ENCODE assay signal across 10 cellular contexts in genomic region chr12:55746147-55746912, GRCh38. TPM values are rescaled to one million over a fixed set of nuclear protein-coding genes. Genes with fewer than 3 reads are reported as not detected.
A peak's percentile ranks its signal among the peaks of the same experiment; 100 is the strongest.
DNase-seq lines count a peak whose midpoint lies in the region; ATAC-seq, FAIRE-seq and TF ChIP-seq lines count a peak whose summit lies in the region.
"Had no signal": no experiment of that assay in that cellular context is flagged by ENCODE, and none has a peak within 500 bp of the region (broad histone marks: within the 10 kb centered on the region; RNA-seq: fewer than 3 reads in every experiment).

No MANE protein-coding gene starts in this region.

- H3K79me2 ChIP-seq in SK-N-SH (ENCODE audit: insufficient read depth) (no peaks in the 10 kb centered on the region), GM12878 (ENCODE audit: control insufficient read depth, insufficient read depth, low read length) (peaks cover 2% of the 10 kb centered on the region)

- no peak for TF ChIP-seq CTCF in SK-N-SH (IDR thresholded peaks at IDR 0.05)
- no peak for TF ChIP-seq CTCF in GM12878 (IDR thresholded peaks at IDR 0.05 in 2 of 3, conservative IDR thresholded peaks at IDR 0.05 in 1 of 3; ENCODE audit: control insufficient read depth in 2 of 3, extremely low read depth in 1 of 3, insufficient read depth in 1 of 3, low read depth in 3 of 3, low read length in 3 of 3)
- no peak for TF ChIP-seq CTCF in progenitor cell of endocrine pancreas (IDR thresholded peaks at IDR 0.05; ENCODE audit: unreplicated experiment)

- BruUV-seq in GM12878 (replicated peaks; lab: Mats Ljungman, UMichigan), result no TSS peak

- in situ Hi-C loops in GM12878 (cut with MboI), result no loop called here

- DNase-seq in SK-N-SH, result no peak
- no peak for DNase-seq in GM12878 (ENCODE audit: low read depth, low spot score)
- no peak for DNase-seq in progenitor cell of endocrine pancreas (ENCODE audit: low spot score, unreplicated experiment)
- no peak for DNase-seq in DMS 273 (lab: John Stamatoyannopoulos, UW; ENCODE audit: unreplicated experiment)
- DNase-seq: ACHN; kidney; NCI-H1417 treated with DMSO at 0.1 percent for 48 hours; stimulated activated CD4-positive, alpha-beta T cell treated with anti-CD3 and anti-CD28 coated beads, Interleukin-4, amount 100 ng/mL, for 1 hour had no signal

- H3K27me3 Mint-ChIP-seq in progenitor cell of endocrine pancreas, result peaks cover 4% of the 10 kb centered on the region

- H3K9ac ChIP-seq in SK-N-SH, result no peak overlapping the region
- no peak overlapping the region for H3K9ac ChIP-seq in GM12878 (ENCODE audit: control insufficient read depth, insufficient read depth, low read length)

- peaks cover 13% of the 10 kb centered on the region for H3F3A ChIP-seq in SK-N-SH (replicated peaks; ENCODE audit: insufficient read depth)

- peaks cover 16% of the 10 kb centered on the region for H3K36me3 Mint-ChIP-seq in progenitor cell of endocrine pancreas (ENCODE audit: insufficient read depth)

- H3K4me2 ChIP-seq in SK-N-SH, result peak overlapping the region; percentile 0; the same call in 1 of the 2 replicates
- peak overlapping the region; percentile 32; the same call in 1 of the 2 replicates for H3K4me2 ChIP-seq in GM12878 (ENCODE audit: control insufficient read depth, insufficient read depth)

- H2AFZ ChIP-seq in SK-N-SH (ENCODE audit: low read depth) (no peak overlapping the region), GM12878 (ENCODE audit: control insufficient read depth, low read depth, low read length) (peak overlapping the region; percentile 39)

- RAD21 ChIA-PET in GM12878 (lab: Charles Lee; ENCODE audit: unreplicated experiment), result interaction anchor here (0.5 to 3.5 kb wide), 11 partner anchors 8 to 228 kb away, joined by 3 to 14 read pairs (median 5); partner anchors contain the start of genes ORMDL2, RAB5B and SARNP

- SMC1A ChIA-PET in GM12878 (lab: Charles Lee; ENCODE audit: uncharacterized antibody, unreplicated experiment), result interaction anchor here (0.7 to 4.4 kb wide), 16 partner anchors 8 to 295 kb away, joined by 3 to 21 read pairs (median 6); partner anchors contain the start of gene DNAJC14

- H3K9me3 ChIP-seq in SK-N-SH (no peaks in the 10 kb centered on the region), GM12878 (replicated peaks; ENCODE audit: control insufficient read depth, insufficient read depth, low read length) (no peaks in the 10 kb centered on the region)

- TF ChIP-seq POLR2A in GM12878 (IDR thresholded peaks at IDR 0.05; ENCODE audit: low read depth, low read length), result no peak

- peaks cover 3 to 18% of the 10 kb centered on the region in 2 experiments for H3K36me3 ChIP-seq in SK-N-SH (replicated peaks in 1 of 2; ENCODE audit: control insufficient read depth in 1 of 2, insufficient read depth in 2 of 2, low read length in 1 of 2)
- H3K36me3 ChIP-seq in GM12878 (ENCODE audit: control insufficient read depth in 2 of 2, insufficient read depth in 2 of 2, low read length in 1 of 2), result peaks cover 5 to 7% of the 10 kb centered on the region in 2 experiments; a peak in 3 of 4 replicates

- H3K4me3 ChIP-seq in SK-N-SH (ENCODE audit: low read depth in 2 of 2, low read length in 1 of 2) (no peak overlapping the region), GM12878 (no peak overlapping the region)

- ATAC-seq in SK-N-SH treated with all-trans-retinoic acid at 6 μM for 48 hours (no peak), GM12878 (no peak), GM21367 (IDR thresholded peaks at IDR 0.05; ENCODE audit: unreplicated experiment) (no peak)

- no peak for TF ChIP-seq RAD21 in SK-N-SH (IDR thresholded peaks at IDR 0.05; ENCODE audit: low read length)
- no peak for TF ChIP-seq RAD21 in GM12878 (IDR thresholded peaks at IDR 0.05; ENCODE audit: insufficient read depth, low read depth, low read length)

- POLR2A ChIA-PET in SK-N-SH (lab: Yijun Ruan, JAX) (interaction anchor here (0.6 to 0.7 kb wide), 2 partner anchors 83 to 102 kb away, joined by 3 read pairs; partner anchors contain the start of gene DNAJC14), GM12878 (lab: Charles Lee) (interaction anchor here (0.5 to 5.7 kb wide), 15 partner anchors 8 to 531 kb away, joined by 3 to 38 read pairs (median 4); partner anchors contain the start of genes CD63, DNAJC14, ORMDL2 and PYM1)

- TF ChIP-seq EP300 in SK-N-SH (IDR thresholded peaks at IDR 0.05; ENCODE audit: borderline replicate concordance in 1 of 2, low read depth in 1 of 2, low read length in 1 of 2) (no peak), GM12878 (IDR thresholded peaks at IDR 0.05; ENCODE audit: borderline replicate concordance in 1 of 2, control insufficient read depth in 1 of 2, low read depth in 2 of 2, low read length in 2 of 2) (no peak)

- CTCF ChIA-PET in SK-N-SH (lab: Yijun Ruan, JAX) (interaction anchor here (1.1 to 14.4 kb wide), 5 partner anchors 8 to 249 kb away, joined by 3 to 358 read pairs (median 5); no protein-coding TSS in a partner anchor), GM12878 (lab: Yijun Ruan, JAX) (interaction anchor here (0.5 to 5.0 kb wide), 19 partner anchors 8 to 251 kb away, joined by 3 to 32 read pairs (median 4); partner anchors contain the start of genes PYM1, RDH5 and SUOX)

- H3K27ac ChIP-seq in SK-N-SH (ENCODE audit: low read depth in 2 of 2, low read length in 1 of 2), result peak overlapping the region; percentile 14 to 76
- no peak overlapping the region for H3K27ac ChIP-seq in GM12878 (ENCODE audit: control insufficient read depth, insufficient read depth)

- H3K4me1 ChIP-seq in SK-N-SH (ENCODE audit: control insufficient read depth in 1 of 2, insufficient read depth in 2 of 2, low read depth in 1 of 2, low read length in 1 of 2) (peaks cover 5 to 33% of the 10 kb centered on the region in 2 experiments; a peak in 3 of 4 replicates), GM12878 (ENCODE audit: control insufficient read depth, insufficient read depth, low read length) (peaks cover 5% of the 10 kb centered on the region)

- H3K27ac Mint-ChIP-seq in progenitor cell of endocrine pancreas, result peak overlapping the region; percentile 92

- no peaks in the 10 kb centered on the region for H3K27me3 ChIP-seq in SK-N-SH (ENCODE audit: insufficient read depth)
- no peaks in the 10 kb centered on the region for H3K27me3 ChIP-seq in GM12878 (replicated peaks in 1 of 2; ENCODE audit: control insufficient read depth in 2 of 2, insufficient read depth in 2 of 2, low read length in 1 of 2)

- no peaks in the 10 kb centered on the region for H4K20me1 ChIP-seq in SK-N-SH (ENCODE audit: insufficient read depth)
- no peaks in the 10 kb centered on the region for H4K20me1 ChIP-seq in GM12878 (ENCODE audit: control insufficient read depth, insufficient read depth)

- peak; percentile 41 for FAIRE-seq in GM12878 (lab: Jason Lieb, UNC)
- FAIRE-seq: kidney had no signal

- peak overlapping the region; percentile 95 for H3K4me3 Mint-ChIP-seq in progenitor cell of endocrine pancreas (ENCODE audit: low read depth)

- H3K4me1 Mint-ChIP-seq in progenitor cell of endocrine pancreas (ENCODE audit: low read depth), result peaks cover 44% of the 10 kb centered on the region

- no peaks in the 10 kb centered on the region for H3K9me3 Mint-ChIP-seq in progenitor cell of endocrine pancreas (ENCODE audit: low read depth)

- WGBS in SK-N-SH (ENCODE audit: low lambda C conversion rate), result 57% methylated on average over 4 of the region's 4 CpGs
- WGBS in GM12878 (ENCODE audit: insufficient coverage, insufficient replicate concordance, low lambda C conversion rate, missing lambda C conversion rate), result 32% methylated on average over 4 of the region's 4 CpGs

- H3K9me2 ChIP-seq in SK-N-SH, result no peaks in the 10 kb centered on the region

- intact Hi-C loops in GM12878 (cut with micrococcal nuclease; ENCODE audit: unreplicated experiment), result no loop called here

RNA-seq across cellular contexts. Expression of gene GDF11, which starts 3.4 kb away (rescaled TPM):
- 6.9 and 9.4 TPM in 2 replicates for polyA plus RNA-seq in SK-N-SH (2012; rRNA removed)
- 5.3 and 8.8 TPM in 2 replicates for polyA plus RNA-seq in SK-N-SH (2012; cell fraction: cytosol; rRNA removed)
- polyA plus RNA-seq in SK-N-SH (2012; cell fraction: nucleus; rRNA removed), result 7.2 and 8.0 TPM in 2 replicates
- 7.2 and 7.6 TPM in 2 replicates for total RNA-seq in GM12878 (2013; cell fraction: nucleolus; rRNA removed)
- 3.1 and 5.2 TPM in 2 replicates for total RNA-seq in GM12878 (2014; rRNA removed)
- 3.4 and 3.9 TPM in 2 replicates for total RNA-seq in GM12878 (2014; rRNA removed; fragmentation: Illumina TruSeq; extraction: Trizol)
- 15.2 and 15.4 TPM in 2 replicates for total RNA-seq in GM12878 (2021)
- 3.0 TPM for polyA plus RNA-seq in GM12878 (2011; ENCODE audit: low read depth)
- polyA plus RNA-seq in GM12878 (2011; rRNA removed), result 3.7 and 5.8 TPM in 2 replicates
- 6.5 and 8.8 TPM in 2 replicates for polyA plus RNA-seq in GM12878 (2011; cell fraction: cytosol; rRNA removed)
- polyA plus RNA-seq in GM12878 (2011; cell fraction: nucleus; rRNA removed), result 8.5 and 9.2 TPM in 2 replicates
- 7.4 TPM in 2 replicates for polyA plus RNA-seq in GM12878 (2012)
- polyA plus RNA-seq in GM12878 (2014; fragmentation: Illumina TruSeq; extraction: Trizol), result 5.7 and 6.7 TPM in 2 replicates
- 1 to 10 TPM; 1.5 to 1.6 TPM for polyA plus RNA-seq in GM12878 (2014; fragmentation: Nextera tagmentation; extraction: Ambion mirVana)
- polyA plus RNA-seq in GM12878 (2014; rRNA removed), result 9.9 and 13.0 TPM in 2 replicates
- polyA plus RNA-seq in GM12878 (2016; fragmentation: Nextera tagmentation; extraction: Ambion mirVana), result under 1 TPM; 0.83 to 0.87 TPM
- polyA minus RNA-seq in GM12878 (2011; rRNA and poly(A)+ RNA removed), result 4.9 and 8.8 TPM in 2 replicates
- 3.1 and 5.5 TPM in 2 replicates for polyA minus RNA-seq in GM12878 (2011; cell fraction: cytosol; rRNA and poly(A)+ RNA removed)
- 2.9 and 4.8 TPM in 2 replicates for polyA minus RNA-seq in GM12878 (2011; cell fraction: nucleus; rRNA and poly(A)+ RNA removed)
- total RNA-seq in progenitor cell of endocrine pancreas, result 42.8 and 50.3 TPM in 2 replicates

RNA-seq across cellular contexts. Expression of gene CD63, which starts 17.5 kb away (rescaled TPM):
- polyA plus RNA-seq in SK-N-SH (2012; rRNA removed) (1,022 and 1,465 TPM in 2 replicates), GM12878 (2011; rRNA removed) (157 and 182 TPM in 2 replicates), GM12878 (2014; fragmentation: Illumina TruSeq; extraction: Trizol) (142 and 156 TPM in 2 replicates), GM12878 (2014; fragmentation: Nextera tagmentation; extraction: Ambion mirVana) (100 to 1,000 TPM; 194 to 220 TPM), GM12878 (2014; rRNA removed) (166 and 193 TPM in 2 replicates), GM12878 (2016; fragmentation: Nextera tagmentation; extraction: Ambion mirVana) (100 to 1,000 TPM; 200 to 209 TPM)
- 1,236 and 1,638 TPM in 2 replicates for polyA plus RNA-seq in SK-N-SH (2012; cell fraction: cytosol; rRNA removed)
- 454 and 623 TPM in 2 replicates for polyA plus RNA-seq in SK-N-SH (2012; cell fraction: nucleus; rRNA removed)
- total RNA-seq in GM12878 (2013; cell fraction: nucleolus; rRNA removed), result 44.4 and 46.9 TPM in 2 replicates
- total RNA-seq in GM12878 (2014; rRNA removed) (147 and 163 TPM in 2 replicates), GM12878 (2014; rRNA removed; fragmentation: Illumina TruSeq; extraction: Trizol) (165 and 171 TPM in 2 replicates), GM12878 (2021) (171 and 173 TPM in 2 replicates), progenitor cell of endocrine pancreas (407 and 432 TPM in 2 replicates)
- 176 TPM for polyA plus RNA-seq in GM12878 (2011; ENCODE audit: low read depth)
- 168 and 246 TPM in 2 replicates for polyA plus RNA-seq in GM12878 (2011; cell fraction: cytosol; rRNA removed)
- 88.0 and 94.4 TPM in 2 replicates for polyA plus RNA-seq in GM12878 (2011; cell fraction: nucleus; rRNA removed)
- polyA plus RNA-seq in GM12878 (2012), result 150 and 169 TPM in 2 replicates
- 98.9 and 117 TPM in 2 replicates for polyA minus RNA-seq in GM12878 (2011; rRNA and poly(A)+ RNA removed)
- 27.9 and 34.6 TPM in 2 replicates for polyA minus RNA-seq in GM12878 (2011; cell fraction: cytosol; rRNA and poly(A)+ RNA removed)
- polyA minus RNA-seq in GM12878 (2011; cell fraction: nucleus; rRNA and poly(A)+ RNA removed), result 12.7 and 25.9 TPM in 2 replicates

RNA-seq across cellular contexts. Expression of gene RDH5, which starts 26.1 kb away (rescaled TPM):
- 5.2 and 5.4 TPM in 2 replicates for polyA plus RNA-seq in SK-N-SH (2012; rRNA removed)
- 1.6 and 1.7 TPM in 2 replicates for polyA plus RNA-seq in SK-N-SH (2012; cell fraction: cytosol; rRNA removed)
- 46.0 and 49.7 TPM in 2 replicates for polyA plus RNA-seq in SK-N-SH (2012; cell fraction: nucleus; rRNA removed)
- total RNA-seq in GM12878 (2013; cell fraction: nucleolus; rRNA removed), result 24.9 and 25.4 TPM in 2 replicates
- total RNA-seq in GM12878 (2014; rRNA removed), result 6.4 and 8.2 TPM in 2 replicates
- 5.7 and 6.7 TPM in 2 replicates for total RNA-seq in GM12878 (2014; rRNA removed; fragmentation: Illumina TruSeq; extraction: Trizol)
- 5.8 and 8.4 TPM in 2 replicates for total RNA-seq in GM12878 (2021)
- polyA plus RNA-seq in GM12878 (2011; ENCODE audit: low read depth), result 2.2 TPM
- 7.0 and 7.8 TPM in 2 replicates for polyA plus RNA-seq in GM12878 (2011; rRNA removed)
- polyA plus RNA-seq in GM12878 (2011; cell fraction: cytosol; rRNA removed), result 7.5 and 10.6 TPM in 2 replicates
- 22.2 and 32.5 TPM in 2 replicates for polyA plus RNA-seq in GM12878 (2011; cell fraction: nucleus; rRNA removed)
- polyA plus RNA-seq in GM12878 (2012), result 4.6 and 5.0 TPM in 2 replicates
- polyA plus RNA-seq in GM12878 (2014; fragmentation: Illumina TruSeq; extraction: Trizol), result 5.5 and 7.6 TPM in 2 replicates
- polyA plus RNA-seq in GM12878 (2014; fragmentation: Nextera tagmentation; extraction: Ambion mirVana), result 1 to 10 TPM; 2.6 to 3.1 TPM
- 11.6 and 11.9 TPM in 2 replicates for polyA plus RNA-seq in GM12878 (2014; rRNA removed)
- polyA plus RNA-seq in GM12878 (2016; fragmentation: Nextera tagmentation; extraction: Ambion mirVana), result 1 to 10 TPM; 5.8 to 7.1 TPM
- 6.7 and 7.7 TPM in 2 replicates for polyA minus RNA-seq in GM12878 (2011; rRNA and poly(A)+ RNA removed)
- 2.1 TPM in 1 of 2 replicates, not detected in the other for polyA minus RNA-seq in GM12878 (2011; cell fraction: cytosol; rRNA and poly(A)+ RNA removed)
- polyA minus RNA-seq in GM12878 (2011; cell fraction: nucleus; rRNA and poly(A)+ RNA removed), result 6.3 and 15.9 TPM in 2 replicates
- 7.9 and 9.7 TPM in 2 replicates for total RNA-seq in progenitor cell of endocrine pancreas

RNA-seq across cellular contexts. Expression of gene BLOC1S1, which starts 30.5 kb away (rescaled TPM):
- polyA plus RNA-seq in SK-N-SH (2012; rRNA removed) (277 and 331 TPM in 2 replicates), GM12878 (2011; rRNA removed) (102 and 156 TPM in 2 replicates), GM12878 (2014; fragmentation: Illumina TruSeq; extraction: Trizol) (86.6 and 141 TPM in 2 replicates), GM12878 (2014; fragmentation: Nextera tagmentation; extraction: Ambion mirVana) (100 to 1,000 TPM; 264 to 285 TPM), GM12878 (2014; rRNA removed) (176 and 185 TPM in 2 replicates), GM12878 (2016; fragmentation: Nextera tagmentation; extraction: Ambion mirVana) (100 to 1,000 TPM; 218 to 228 TPM)
- polyA plus RNA-seq in SK-N-SH (2012; cell fraction: cytosol; rRNA removed), result 243 and 313 TPM in 2 replicates
- polyA plus RNA-seq in SK-N-SH (2012; cell fraction: nucleus; rRNA removed), result 89.7 and 130 TPM in 2 replicates
- 25.1 and 33.4 TPM in 2 replicates for total RNA-seq in GM12878 (2013; cell fraction: nucleolus; rRNA removed)
- total RNA-seq in GM12878 (2014; rRNA removed) (134 and 144 TPM in 2 replicates), GM12878 (2014; rRNA removed; fragmentation: Illumina TruSeq; extraction: Trizol) (126 and 128 TPM in 2 replicates), GM12878 (2021) (131 and 141 TPM in 2 replicates), progenitor cell of endocrine pancreas (65.8 and 68.5 TPM in 2 replicates)
- polyA plus RNA-seq in GM12878 (2011; ENCODE audit: low read depth), result 91.5 TPM
- polyA plus RNA-seq in GM12878 (2011; cell fraction: cytosol; rRNA removed), result 248 and 288 TPM in 2 replicates
- polyA plus RNA-seq in GM12878 (2011; cell fraction: nucleus; rRNA removed), result 100 and 116 TPM in 2 replicates
- polyA plus RNA-seq in GM12878 (2012), result 142 and 151 TPM in 2 replicates
- polyA minus RNA-seq in GM12878 (2011; rRNA and poly(A)+ RNA removed), result 65.8 and 84.2 TPM in 2 replicates
- 16.3 and 21.6 TPM in 2 replicates for polyA minus RNA-seq in GM12878 (2011; cell fraction: cytosol; rRNA and poly(A)+ RNA removed)
- polyA minus RNA-seq in GM12878 (2011; cell fraction: nucleus; rRNA and poly(A)+ RNA removed), result 15.2 and 19.2 TPM in 2 replicates

RNA-seq across cellular contexts. Expression of gene ITGA7, which starts 38.6 kb away (rescaled TPM):
- polyA plus RNA-seq in SK-N-SH (2012; rRNA removed), result 17.6 and 19.7 TPM in 2 replicates
- polyA plus RNA-seq in SK-N-SH (2012; cell fraction: cytosol; rRNA removed), result 7.3 and 9.1 TPM in 2 replicates
- 71.0 and 80.7 TPM in 2 replicates for polyA plus RNA-seq in SK-N-SH (2012; cell fraction: nucleus; rRNA removed)
- 18.5 and 21.9 TPM in 2 replicates for total RNA-seq in GM12878 (2013; cell fraction: nucleolus; rRNA removed)
- total RNA-seq in GM12878 (2014; rRNA removed), result 2.5 and 2.6 TPM in 2 replicates
- 0.69 and 1.0 TPM in 2 replicates for total RNA-seq in GM12878 (2014; rRNA removed; fragmentation: Illumina TruSeq; extraction: Trizol)
- total RNA-seq in GM12878 (2021), result 2.8 and 3.8 TPM in 2 replicates
- polyA plus RNA-seq in GM12878 (2011; ENCODE audit: low read depth), result 1.5 TPM
- polyA plus RNA-seq in GM12878 (2011; rRNA removed), result 3.4 and 5.1 TPM in 2 replicates
- polyA plus RNA-seq in GM12878 (2011; cell fraction: cytosol; rRNA removed), result 2.2 and 3.6 TPM in 2 replicates
- 83.9 and 96.1 TPM in 2 replicates for polyA plus RNA-seq in GM12878 (2011; cell fraction: nucleus; rRNA removed)
- polyA plus RNA-seq in GM12878 (2012), result 4.8 and 5.6 TPM in 2 replicates
- 1.4 TPM in 1 of 2 replicates, not detected in the other for polyA plus RNA-seq in GM12878 (2014; fragmentation: Illumina TruSeq; extraction: Trizol)
- under 1 TPM; 0.18 to 0.39 TPM for polyA plus RNA-seq in GM12878 (2014; fragmentation: Nextera tagmentation; extraction: Ambion mirVana)
- 2.6 and 4.4 TPM in 2 replicates for polyA plus RNA-seq in GM12878 (2014; rRNA removed)
- 1 to 10 TPM; 1.4 to 1.6 TPM for polyA plus RNA-seq in GM12878 (2016; fragmentation: Nextera tagmentation; extraction: Ambion mirVana)
- polyA minus RNA-seq in GM12878 (2011; rRNA and poly(A)+ RNA removed), result 2.9 and 4.3 TPM in 2 replicates
- 0.80 and 1.4 TPM in 2 replicates for polyA minus RNA-seq in GM12878 (2011; cell fraction: cytosol; rRNA and poly(A)+ RNA removed)
- polyA minus RNA-seq in GM12878 (2011; cell fraction: nucleus; rRNA and poly(A)+ RNA removed), result 9.2 and 9.6 TPM in 2 replicates
- 23.6 and 25.1 TPM in 2 replicates for total RNA-seq in progenitor cell of endocrine pancreas
